In the genomic region with DNA sequence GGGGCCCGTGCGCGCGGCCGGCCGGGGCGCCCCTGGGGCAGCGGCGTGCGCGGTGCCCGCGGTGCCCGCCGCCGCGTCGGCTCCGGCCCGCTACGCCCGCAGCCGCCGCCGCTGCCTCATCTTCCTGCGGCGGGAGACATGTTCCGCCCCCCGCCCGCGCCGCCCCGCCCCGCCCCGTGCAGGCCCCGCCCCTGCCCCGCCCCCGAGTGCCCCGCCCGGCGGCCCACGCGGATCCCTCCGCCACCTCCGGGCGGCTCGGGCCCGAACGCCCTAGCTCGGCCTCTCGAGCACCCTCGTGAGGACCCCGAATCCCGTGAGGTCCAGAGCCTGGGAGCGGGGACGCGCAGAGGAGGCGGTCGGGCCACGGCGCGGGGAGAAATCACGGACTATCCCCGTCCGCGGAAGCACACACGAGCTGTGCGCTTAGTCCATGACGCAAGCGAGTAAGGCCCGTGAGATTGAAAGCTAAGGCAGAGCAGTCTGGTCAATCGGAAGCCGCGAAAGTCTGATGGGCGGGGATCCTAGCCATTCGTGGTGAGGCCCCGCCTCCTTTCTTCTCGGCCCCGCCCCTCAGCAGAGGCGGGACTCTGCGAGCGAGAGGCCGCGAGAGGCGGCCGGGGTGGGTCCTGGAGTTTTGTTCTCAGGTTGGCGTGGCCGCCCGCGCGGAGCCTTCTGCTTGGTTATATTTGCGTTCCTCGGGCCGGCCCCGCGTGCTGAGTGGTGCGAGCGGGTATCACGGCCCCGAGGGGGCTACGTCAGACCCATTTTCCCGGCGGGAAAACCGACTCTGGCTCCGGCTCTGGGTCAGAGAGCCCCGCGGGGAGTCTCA, we compare ENCODE assay signal across 8 cellular contexts. TPM values are rescaled to one million over a fixed set of nuclear protein-coding genes. Genes with fewer than 3 reads are reported as not detected.
DNase-seq lines count a peak whose midpoint lies in the region; ATAC-seq and TF ChIP-seq lines count a peak whose summit lies in the region.

Gene TCF3 (minus strand): TSS at position 145 of the 829 bp plus-strand sequence. CDS start 2,367 bp downstream, outside the sequence.

- H3K9me3 Mint-ChIP-seq in progenitor cell of endocrine pancreas (ENCODE audit: low read depth), result no peaks in the 10 kb centered on the region

- H3K36me3 Mint-ChIP-seq in progenitor cell of endocrine pancreas (ENCODE audit: insufficient read depth), result peaks cover 4% of the 10 kb centered on the region

- H3K27ac Mint-ChIP-seq in progenitor cell of endocrine pancreas, result peak within 1 kb of the TSS; percentile 99

- H3K4me1 ChIP-seq in left ventricle myocardium inferior, result peaks cover 27% of the 10 kb centered on the region

- DNase-seq in NCI-H187 (lab: John Stamatoyannopoulos, UW) (peak; percentile 97 to 99), T-helper 2 cell (peak; percentile 97 to 99 (median 97)), left ventricle myocardium inferior (peak; percentile 98), progenitor cell of endocrine pancreas (ENCODE audit: low spot score, unreplicated experiment) (peak; percentile 98), ureter (ENCODE audit: low spot score) (peak; percentile 98)

- H3K4me1 Mint-ChIP-seq in progenitor cell of endocrine pancreas (ENCODE audit: low read depth), result peaks cover 13% of the 10 kb centered on the region

- intact Hi-C loops in left ventricle myocardium inferior (cut with micrococcal nuclease), result no loop called here

- no peaks in the 10 kb centered on the region for H3K9me3 ChIP-seq in left ventricle myocardium inferior (replicated peaks)

- peak within 1 kb of the TSS; percentile 100 for H3K27ac ChIP-seq in angular gyrus (ENCODE audit: low read depth, low read length)
- H3K27ac ChIP-seq in left ventricle myocardium inferior (replicated peaks), result peak within 1 kb of the TSS; percentile 100

- peak within 1 kb of the TSS; percentile 89 for H3K4me3 ChIP-seq in left ventricle myocardium inferior

- H3K27me3 Mint-ChIP-seq in progenitor cell of endocrine pancreas, result peaks cover 4% of the 10 kb centered on the region

- peaks cover 7% of the 10 kb centered on the region for H3K27me3 ChIP-seq in left ventricle myocardium inferior (ENCODE audit: low read depth)

- TF ChIP-seq CTCF in left ventricle myocardium inferior (IDR thresholded peaks at IDR 0.05; ENCODE audit: borderline replicate concordance) (peak; percentile 13), progenitor cell of endocrine pancreas (IDR thresholded peaks at IDR 0.05; ENCODE audit: unreplicated experiment) (no peak)

- peak within 1 kb of the TSS; percentile 92 for H3K4me3 Mint-ChIP-seq in progenitor cell of endocrine pancreas (ENCODE audit: low read depth)

- peaks cover 6% of the 10 kb centered on the region for H3K36me3 ChIP-seq in left ventricle myocardium inferior

- ATAC-seq in GM18498 (IDR thresholded peaks at IDR 0.05; ENCODE audit: unreplicated experiment) (peak; percentile 72), HG02938 (IDR thresholded peaks at IDR 0.05; ENCODE audit: unreplicated experiment) (peak; percentile 66)

RNA-seq across cellular contexts. Expression of gene TCF3, which starts in this region (rescaled TPM):
- total RNA-seq in left ventricle myocardium inferior, result 18.4 TPM
- 318 and 334 TPM in 2 replicates for total RNA-seq in progenitor cell of endocrine pancreas
- total RNA-seq in ureter, result 56.2 TPM

Comparison
In these comparisons a context has a peak if more than half of its experiments do, and no peak if none do; other contexts are left out.
1. Peak in every context shown above with its lines: DNase-seq, ATAC-seq, H3K4me3 ChIP-seq and H3K27ac ChIP-seq.